18 cellular contexts compared by ENCODE assay signal in genomic region chr2:220935789-220936321, GRCh38.
A peak's percentile ranks its signal among the peaks of the same experiment; 100 is the strongest.
DNase-seq lines count a peak whose midpoint lies in the region; ATAC-seq and TF ChIP-seq lines count a peak whose summit lies in the region.
"Had no signal": no experiment of that assay in that cellular context is flagged by ENCODE, and none has a peak within 500 bp of the region (broad histone marks: within the 10 kb centered on the region; RNA-seq: fewer than 3 reads in every experiment).

No MANE protein-coding gene starts in this region.

- H3K79me2 ChIP-seq in smooth muscle cell (ENCODE audit: low read depth): no peaks in the 10 kb centered on the region

- no peak overlapping the region for H2AFZ ChIP-seq in smooth muscle cell (ENCODE audit: low read depth)

- intact Hi-C loops in Right ventricle myocardium superior (cut with DNase I): no loop called here
- intact Hi-C loops in transverse colon (cut with DNase I; ENCODE audit: low total_unique reads): no loop called here

- H3K4me3 ChIP-seq in transverse colon: no peak overlapping the region
- no peak overlapping the region for H3K4me3 ChIP-seq in smooth muscle cell
- H3K4me3 ChIP-seq: lung, spleen had no signal

- no peaks in the 10 kb centered on the region for H3K36me3 Mint-ChIP-seq in activated T-cell treated with anti-CD3 and anti-CD28 coated beads, Interleukin-2, amount 50 U/mL, for 24 hours (ENCODE audit: low read depth)
- H3K36me3 Mint-ChIP-seq: brain had no signal

- no peaks in the 10 kb centered on the region for H4K20me1 ChIP-seq in smooth muscle cell (ENCODE audit: low read depth)

- no peak overlapping the region for H3K9ac ChIP-seq in smooth muscle cell (ENCODE audit: low read depth)

- peaks cover 12% of the 10 kb centered on the region for H3K4me1 Mint-ChIP-seq in activated T-cell treated with anti-CD3 and anti-CD28 coated beads, Interleukin-2, amount 50 U/mL, for 24 hours (ENCODE audit: low read depth)

- H3K4me2 ChIP-seq in smooth muscle cell: no peak overlapping the region

- no peaks in the 10 kb centered on the region for H3F3A ChIP-seq in smooth muscle cell (ENCODE audit: low read depth)

- DNase-seq in activated T-cell treated with anti-CD3 and anti-CD28 coated beads, Interleukin-2, amount 50 U/mL, for 24 hours: no peak
- no peak for DNase-seq in activated T-cell treated with anti-CD3 and anti-CD28 coated beads, Interleukin-2, amount 50 U/mL, for 1 hour
- DNase-seq in Right ventricle myocardium superior (no peak), ecto neural progenitor cell (ENCODE audit: low spot score) (no peak), transverse colon (no peak), smooth muscle cell (lab: John Stamatoyannopoulos, UW; ENCODE audit: unreplicated experiment) (no peak)
- DNase-seq: activated CD8-positive, alpha-beta memory T cell treated with anti-CD3 and anti-CD28 coated beads, Interleukin-2, amount 50 U/mL, for 4 hours; hippocampal formation; MM.1S; NCI-H510A; spleen; T1000 had no signal

- H3K27me3 Mint-ChIP-seq in activated T-cell treated with anti-CD3 and anti-CD28 coated beads, Interleukin-2, amount 50 U/mL, for 24 hours: no peaks in the 10 kb centered on the region
- H3K27me3 Mint-ChIP-seq: brain had no signal

- H3K4me1 ChIP-seq in transverse colon (no peaks in the 10 kb centered on the region), smooth muscle cell (ENCODE audit: low read depth) (no peaks in the 10 kb centered on the region)
- H3K4me1 ChIP-seq: spleen had no signal

- no peak for TF ChIP-seq POLR2A in transverse colon (IDR thresholded peaks at IDR 0.05)

- TF ChIP-seq CTCF in transverse colon (IDR thresholded peaks at IDR 0.05): no peak
- no peak for TF ChIP-seq CTCF in smooth muscle cell (IDR thresholded peaks at IDR 0.05; ENCODE audit: borderline replicate concordance, insufficient read depth, poor library complexity, severe bottlenecking)

- H3K4me3 Mint-ChIP-seq in activated T-cell treated with anti-CD3 and anti-CD28 coated beads, Interleukin-2, amount 50 U/mL, for 24 hours: no peak overlapping the region
- H3K4me3 Mint-ChIP-seq: brain had no signal

- H3K9me3 ChIP-seq in transverse colon (no peaks in the 10 kb centered on the region), smooth muscle cell (replicated peaks; ENCODE audit: low read depth) (no peaks in the 10 kb centered on the region)
- H3K9me3 ChIP-seq: neutrophil, spleen had no signal

- no peak for TF ChIP-seq EP300 in transverse colon (IDR thresholded peaks at IDR 0.05; ENCODE audit: low read depth)

- peak overlapping the region; percentile 78 for H3K27ac Mint-ChIP-seq in activated T-cell treated with anti-CD3 and anti-CD28 coated beads, Interleukin-2, amount 50 U/mL, for 24 hours
- H3K27ac Mint-ChIP-seq: brain had no signal

- no peaks in the 10 kb centered on the region for H3K27me3 ChIP-seq in transverse colon
- no peaks in the 10 kb centered on the region for H3K27me3 ChIP-seq in smooth muscle cell (ENCODE audit: low read depth)
- H3K27me3 ChIP-seq: neutrophil, spleen had no signal

- no peaks in the 10 kb centered on the region for H3K9me3 Mint-ChIP-seq in activated T-cell treated with anti-CD3 and anti-CD28 coated beads, Interleukin-2, amount 50 U/mL, for 24 hours
- H3K9me3 Mint-ChIP-seq: brain had no signal

- peak; percentile 70 for ATAC-seq in GM21390 (IDR thresholded peaks at IDR 0.05; ENCODE audit: unreplicated experiment)
- peak; percentile 55 for ATAC-seq in HG03175 (IDR thresholded peaks at IDR 0.05; ENCODE audit: unreplicated experiment)
- peak; percentile 62 for ATAC-seq in Right ventricle myocardium superior (ENCODE audit: poor library complexity)

- in situ Hi-C loops in transverse colon (cut with MboI; ENCODE audit: low pct_ligation_motif_present in 1 of 4, low pct_unique_long_range_greater_than_20kb in 1 of 4, low sequenced_read_pairs in 3 of 4): no loop called here

- 77 to 83% methylated on average over 6 to 8 of the region's 8 CpGs for WGBS in transverse colon (ENCODE audit: low coverage in 1 of 2), 2 donors
- WGBS in smooth muscle cell (ENCODE audit: low lambda C conversion rate): 90% methylated on average over 8 of the region's 8 CpGs

- H3K36me3 ChIP-seq in transverse colon (no peaks in the 10 kb centered on the region), smooth muscle cell (ENCODE audit: low read depth) (no peaks in the 10 kb centered on the region)
- H3K36me3 ChIP-seq: neutrophil, spleen had no signal

- no peak overlapping the region for H3K27ac ChIP-seq in transverse colon
- H3K27ac ChIP-seq in smooth muscle cell (ENCODE audit: low read depth): no peak overlapping the region
- H3K27ac ChIP-seq: HL-60, neutrophil, spleen had no signal
